Comparison of ENCODE assay signal across 7 cellular contexts in the genomic region with DNA sequence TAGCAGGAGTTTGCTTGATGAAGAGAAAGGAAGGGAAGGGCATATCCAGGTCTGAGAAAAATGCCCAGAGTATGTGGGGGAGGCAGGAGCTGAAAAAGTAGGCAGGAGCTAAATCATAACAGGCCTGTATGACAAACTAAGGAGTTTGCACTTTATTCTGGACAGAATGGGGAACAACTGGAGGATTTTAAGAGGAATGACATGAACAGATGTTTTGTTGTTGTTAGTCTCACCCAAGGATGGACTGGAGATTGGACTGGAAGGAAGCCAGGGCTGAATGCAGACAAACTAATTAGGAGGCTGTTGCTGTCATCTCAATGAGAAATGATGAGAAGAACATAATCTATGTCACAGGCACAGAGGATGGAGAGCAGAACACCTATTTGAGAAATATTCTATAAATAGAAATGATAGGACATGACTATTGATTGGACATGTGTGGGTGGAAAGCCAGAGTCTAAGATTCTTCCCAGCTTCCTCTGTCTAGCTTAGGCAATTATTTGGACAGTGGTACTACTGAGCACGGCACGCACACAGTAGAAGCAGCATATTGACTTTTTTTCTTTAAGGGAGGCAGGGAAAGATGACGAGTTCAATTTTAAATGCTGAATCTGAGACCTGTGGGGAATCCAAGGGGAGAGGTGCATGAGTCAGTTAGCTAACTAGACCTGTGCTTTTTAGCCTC. TPM values are rescaled to one million over a fixed set of nuclear protein-coding genes. Genes with fewer than 3 reads are reported as not detected.
A peak's percentile ranks its signal among the peaks of the same experiment; 100 is the strongest.
DNase-seq lines count a peak whose midpoint lies in the region; ATAC-seq and TF ChIP-seq lines count a peak whose summit lies in the region.

No MANE protein-coding gene starts in this region.

- in situ Hi-C loops in G401 (cut with HindIII; ENCODE audit: low sequenced_read_pairs): no loop called here

- H2AFZ ChIP-seq in mesenchymal stem cell (ENCODE audit: low read depth, low read length): no peak overlapping the region

- H2BK120ac ChIP-seq in mesenchymal stem cell (ENCODE audit: low read depth, low read length): no peak overlapping the region

- WGBS in mesenchymal stem cell: 10% methylated on average over 3 of the region's 3 CpGs
- 5 to 7% methylated on average over 3 of the region's 3 CpGs for WGBS in upper lobe of left lung, 2 donors

- peak overlapping the region; percentile 99 for H3K9ac ChIP-seq in mesenchymal stem cell (ENCODE audit: low read length)

- H2AK5ac ChIP-seq in mesenchymal stem cell (ENCODE audit: low read length, severe bottlenecking): no peak overlapping the region

- peak in 1 of 2 donors; percentile 3 for ATAC-seq in upper lobe of left lung (ENCODE audit: low FRiP score in 2 of 2)

- H3K23ac ChIP-seq in mesenchymal stem cell (ENCODE audit: low read length in 2 of 2): no peak overlapping the region

- no peak overlapping the region for H4K8ac ChIP-seq in mesenchymal stem cell (ENCODE audit: low read length)

- no peak overlapping the region for H3K18ac ChIP-seq in mesenchymal stem cell (ENCODE audit: low read depth in 1 of 2, low read length in 2 of 2)

- no peak overlapping the region for H2BK12ac ChIP-seq in mesenchymal stem cell (ENCODE audit: low read length in 2 of 2)

- H3K9me3 ChIP-seq in mesenchymal stem cell (ENCODE audit: control insufficient read depth, low read length) (no peaks in the 10 kb centered on the region), upper lobe of left lung (no peaks in the 10 kb centered on the region)

- H3K27me3 ChIP-seq in mesenchymal stem cell (ENCODE audit: control insufficient read depth in 1 of 2, insufficient read depth in 1 of 2, low read length in 2 of 2) (no peaks in the 10 kb centered on the region), upper lobe of left lung (no peaks in the 10 kb centered on the region)

- H2BK5ac ChIP-seq in mesenchymal stem cell (ENCODE audit: low read depth, low read length, poor library complexity, severe bottlenecking): no peak overlapping the region

- peaks cover 17% of the 10 kb centered on the region for H3K79me1 ChIP-seq in mesenchymal stem cell (replicated peaks; ENCODE audit: low read length, poor library complexity, severe bottlenecking)

- TF ChIP-seq POLR2A in upper lobe of left lung (IDR thresholded peaks at IDR 0.05): no peak

- peak; percentile 46 for DNase-seq in G401 (ENCODE audit: low spot score)
- peak; percentile 37 for DNase-seq in NCI-H1694 (lab: John Stamatoyannopoulos, UW)
- DNase-seq in cardiac fibroblast (ENCODE audit: low read depth in 2 of 2): peak; percentile 36 to 71
- DNase-seq in mesenchymal stem cell: peak; percentile 81
- DNase-seq in upper lobe of left lung: no peak
- DNase-seq in HT-29 (ENCODE audit: low spot score): no peak
- no peak for DNase-seq in HuH-7.5 (ENCODE audit: low spot score)

- no peak overlapping the region for H3K14ac ChIP-seq in mesenchymal stem cell (ENCODE audit: low read length in 2 of 2)

- no peak for TF ChIP-seq EP300 in upper lobe of left lung (IDR thresholded peaks at IDR 0.05)

- H3K4ac ChIP-seq in mesenchymal stem cell (ENCODE audit: low read depth in 1 of 2, low read length in 2 of 2): no peak overlapping the region

- H3K4me2 ChIP-seq in mesenchymal stem cell (ENCODE audit: low read length, poor library complexity, severe bottlenecking): peak overlapping the region; percentile 44

- no peak for TF ChIP-seq CTCF in cardiac fibroblast (IDR thresholded peaks at IDR 0.05; ENCODE audit: low read depth, low read length)
- TF ChIP-seq CTCF in upper lobe of left lung (IDR thresholded peaks at IDR 0.05): no peak

- H3K4me1 ChIP-seq in mesenchymal stem cell (ENCODE audit: control insufficient read depth, insufficient read depth, low read depth, low read length): peaks cover 1% of the 10 kb centered on the region
- H3K4me1 ChIP-seq in upper lobe of left lung: peaks cover 15 to 39% (median 26%) of the 10 kb centered on the region in 4 donors

- H3K36me3 ChIP-seq in mesenchymal stem cell (ENCODE audit: control insufficient read depth in 1 of 2, insufficient read depth in 2 of 2, low read depth in 1 of 2, low read length in 2 of 2) (peaks cover 0 to 5% of the 10 kb centered on the region in 2 experiments), upper lobe of left lung (peaks cover 0 to 5% (median 0%) of the 10 kb centered on the region in 4 donors)

- H3K4me3 ChIP-seq in cardiac fibroblast (replicated peaks in 1 of 2; ENCODE audit: low read depth in 2 of 2, low read length in 2 of 2) (peak overlapping the region; percentile 78 to 99), mesenchymal stem cell (ENCODE audit: insufficient read depth in 1 of 2, low read depth in 1 of 2, low read length in 2 of 2) (peak overlapping the region in 1 of 2 experiments; percentile 91), upper lobe of left lung (peak overlapping the region in 3 of 4 donors; percentile 79 to 98 (median 93))

- H3K27ac ChIP-seq in mesenchymal stem cell (ENCODE audit: low read length, poor library complexity, severe bottlenecking) (peak overlapping the region; percentile 96), upper lobe of left lung (peak overlapping the region; percentile 97 to 100 (median 98))

- H4K91ac ChIP-seq in mesenchymal stem cell (ENCODE audit: low read length): no peak overlapping the region

- H2BK15ac ChIP-seq in mesenchymal stem cell (ENCODE audit: low read depth, poor library complexity, severe bottlenecking): no peak overlapping the region

RNA-seq across cellular contexts. Expression of a gene that starts 1.1 kb away (rescaled TPM):
- total RNA-seq in G401 (2014; rRNA removed; shearing (Covaris generic)): 41.4 and 65.0 TPM in 2 replicates
- polyA plus RNA-seq in mesenchymal stem cell (2013, experiment 1 of 2): 68.2 TPM
- polyA plus RNA-seq in mesenchymal stem cell (2013, experiment 2 of 2): 72.2 TPM
- total RNA-seq in upper lobe of left lung: 100 to 1,000 TPM in 1 of 6 donors, 10 to 100 TPM in 5; 23.7 to 111 (median 54.3) TPM
- 23.4 and 24.5 TPM in 2 replicates for total RNA-seq in HT-29 (2014; rRNA removed; shearing (Covaris generic))

RNA-seq across cellular contexts. Expression of a gene that starts 50.0 kb away (rescaled TPM):
- 45.0 and 45.8 TPM in 2 replicates for total RNA-seq in G401 (2014; rRNA removed; shearing (Covaris generic))
- polyA plus RNA-seq in mesenchymal stem cell (2013, experiment 1 of 2): 99.9 TPM
- 101 TPM for polyA plus RNA-seq in mesenchymal stem cell (2013, experiment 2 of 2)
- 100 to 1,000 TPM in 3 of 6 donors, 10 to 100 TPM in 3; 42.8 to 121 (median 97.1) TPM for total RNA-seq in upper lobe of left lung
- 54.0 and 59.4 TPM in 2 replicates for total RNA-seq in HT-29 (2014; rRNA removed; shearing (Covaris generic))

Comparison
In these comparisons a context has a peak if more than half of its experiments do, and no peak if none do; other contexts are left out.
1. DNase-seq: peak in G401 (single experiment), NCI-H1694 (single experiment), cardiac fibroblast (2 of 2) and mesenchymal stem cell (single experiment); none in upper lobe of left lung (0 of 2), HT-29 (single experiment) and HuH-7.5 (single experiment).